1 cellular context compared by ENCODE assay signal in the genomic region with DNA sequence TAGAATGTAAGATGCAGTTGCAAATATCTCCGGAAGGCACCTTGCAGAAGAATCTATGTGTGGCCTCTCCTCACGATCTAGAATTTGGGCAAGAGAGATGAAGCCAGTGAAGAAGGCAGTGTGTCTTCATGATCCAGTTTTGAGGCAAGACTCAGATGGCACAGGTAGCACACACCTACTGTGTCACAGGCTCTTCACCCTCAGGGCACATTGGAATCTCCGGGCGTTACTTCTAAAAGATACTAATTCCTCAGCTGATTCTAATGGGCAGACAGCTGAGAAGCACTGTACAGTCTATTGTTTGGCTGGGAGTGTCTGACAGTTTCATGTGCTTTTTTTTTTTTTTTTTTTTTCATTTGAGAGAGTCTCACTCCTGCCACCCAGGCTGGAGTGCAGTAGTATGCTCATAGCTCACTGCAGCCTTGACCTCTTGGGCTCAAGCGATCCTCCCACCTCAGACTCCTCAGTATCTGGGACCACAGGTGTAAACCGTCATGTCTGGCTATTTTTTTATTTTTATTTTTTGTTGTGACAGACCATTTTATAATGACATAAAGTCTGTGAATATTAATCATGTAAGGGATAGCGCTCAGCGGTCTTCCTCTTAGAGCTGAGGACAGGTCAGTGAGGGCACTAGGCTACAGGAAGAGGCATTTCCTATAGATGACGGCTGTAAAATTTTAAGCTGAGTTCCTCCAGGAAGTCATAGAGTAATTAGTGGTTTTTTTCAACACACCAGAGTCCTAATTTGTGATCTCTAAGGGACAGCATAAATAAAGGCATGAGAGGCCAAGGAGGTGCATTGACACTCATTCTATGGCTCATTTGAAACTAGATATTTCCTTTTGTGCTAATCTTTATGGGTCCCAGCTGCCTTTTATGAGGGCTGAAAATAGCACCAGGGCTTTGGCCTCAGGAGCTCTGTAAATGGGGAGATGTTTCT.
A peak's percentile ranks its signal among the peaks of the same experiment; 100 is the strongest.
TF ChIP-seq lines count a peak whose summit lies in the region.

No MANE protein-coding gene starts in this region.

TF ChIP-seq in HepG2, 621 proteins besides CTCF, POLR2A, EP300 and RAD21:
- TF ChIP-seq, protein P1, sequence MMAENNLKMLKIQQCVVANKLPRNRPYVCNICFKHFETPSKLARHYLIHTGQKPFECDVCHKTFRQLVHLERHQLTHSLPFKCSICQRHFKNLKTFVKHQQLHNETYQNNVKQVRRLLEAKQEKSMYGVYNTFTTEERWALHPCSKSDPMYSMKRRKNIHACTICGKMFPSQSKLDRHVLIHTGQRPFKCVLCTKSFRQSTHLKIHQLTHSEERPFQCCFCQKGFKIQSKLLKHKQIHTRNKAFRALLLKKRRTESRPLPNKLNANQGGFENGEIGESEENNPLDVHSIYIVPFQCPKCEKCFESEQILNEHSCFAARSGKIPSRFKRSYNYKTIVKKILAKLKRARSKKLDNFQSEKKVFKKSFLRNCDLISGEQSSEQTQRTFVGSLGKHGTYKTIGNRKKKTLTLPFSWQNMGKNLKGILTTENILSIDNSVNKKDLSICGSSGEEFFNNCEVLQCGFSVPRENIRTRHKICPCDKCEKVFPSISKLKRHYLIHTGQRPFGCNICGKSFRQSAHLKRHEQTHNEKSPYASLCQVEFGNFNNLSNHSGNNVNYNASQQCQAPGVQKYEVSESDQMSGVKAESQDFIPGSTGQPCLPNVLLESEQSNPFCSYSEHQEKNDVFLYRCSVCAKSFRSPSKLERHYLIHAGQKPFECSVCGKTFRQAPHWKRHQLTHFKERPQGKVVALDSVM (CRISPR knock-in tag; IDR thresholded peaks at IDR 0.05): peak; percentile 39
- TF ChIP-seq ZNF34 (CRISPR knock-in tag; IDR thresholded peaks at IDR 0.05; ENCODE audit: borderline replicate concordance): no peak
